ENCODE assay signal across 28 cellular contexts in the genomic region with DNA sequence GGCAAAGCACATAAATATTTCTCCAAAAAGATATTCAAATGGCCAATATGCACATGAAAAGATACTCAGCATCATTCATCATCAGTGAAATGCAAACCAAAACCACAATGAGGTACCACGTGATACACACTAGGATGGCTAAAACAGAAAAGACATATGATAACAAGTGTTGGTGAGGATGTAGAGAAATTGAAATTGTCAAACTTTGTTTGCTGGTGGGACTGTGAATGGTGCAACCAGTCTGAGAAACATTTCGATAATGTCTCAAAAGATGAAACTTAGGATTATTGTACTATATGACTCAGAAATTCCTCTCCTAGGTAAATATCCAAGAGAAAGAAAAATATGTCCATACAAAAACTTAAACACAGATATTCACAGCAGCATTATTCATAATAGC.
"Had no signal": no experiment of that assay in that cellular context is flagged by ENCODE, and none has a peak within 500 bp of the region (broad histone marks: within the 10 kb centered on the region; RNA-seq: fewer than 3 reads in every experiment).

No MANE protein-coding gene starts in this region.

- H3K4me3 ChIP-seq: esophagus squamous epithelium had no signal

- ATAC-seq: activated T-cell treated with anti-CD3 and anti-CD28 coated beads, Interleukin-2, amount 50 U/mL, for 72 hours; WTC11 had no signal

- H3K27ac ChIP-seq: epithelial cell of prostate, esophagus squamous epithelium, VCaP had no signal

- FAIRE-seq: endometrium, endothelial cell of umbilical vein, frontal cortex had no signal

- DNase-seq: activated CD4-positive, alpha-beta memory T cell treated with anti-CD3 and anti-CD28 coated beads, Interleukin-2, amount 10 ng/mL, durations not matched to agents 7 days and 5 days; activated CD4-positive, alpha-beta T cell treated with anti-CD3 and anti-CD28 coated beads for 1 hour; activated CD4-positive, alpha-beta T cell treated with anti-CD3 and anti-CD28 coated beads for 4 hours; activated CD4-positive, alpha-beta T cell treated with anti-CD3 and anti-CD28 coated beads, Interleukin-2, amount 10 ng/mL, durations not matched to agents 7 days and 5 days; activated CD4-positive, alpha-beta T cell treated with anti-CD3 and anti-CD28 coated beads, Interleukin-2, amount 50 U/mL, for 4 hours; activated CD8-positive, alpha-beta memory T cell treated with anti-CD3 and anti-CD28 coated beads, Interleukin-2, amount 50 U/mL, for 48 hours; activated effector memory CD4-positive, alpha-beta T cell treated with Interleukin-2 at 50 U/mL for 16 hours; activated gamma-delta T cell treated with Interleukin-2 at 50 U/mL for 16 hours; activated naive CD4-positive, alpha-beta T cell treated with anti-CD3 and anti-CD28 coated beads, Interleukin-2, amount 50 U/mL, for 16 hours; activated naive CD4-positive, alpha-beta T cell treated with Interleukin-2 at 50 U/mL for 16 hours; activated T-cell treated with anti-CD3 and anti-CD28 coated beads for 4 hours; activated T-cell treated with anti-CD3 and anti-CD28 coated beads, Interleukin-2, amount 50 U/mL, for 24 hours; activated T-cell treated with anti-CD3 and anti-CD28 coated beads, Interleukin-2, amount 50 U/mL, for 72 hours; amygdala; aorta; caudate nucleus; cortex of kidney; dermis blood vessel endothelial cell; effector CD4-positive, alpha-beta T cell; esophagus squamous epithelium; head of caudate nucleus; T-helper 2 cell had no signal

- H3K36me3 ChIP-seq: esophagus squamous epithelium had no signal

- H3K9me3 ChIP-seq: esophagus squamous epithelium had no signal
